11 cellular contexts compared by ENCODE assay signal in genomic region chr1:89952021-89952995, GRCh38. TPM values are rescaled to one million over a fixed set of nuclear protein-coding genes. Genes with fewer than 3 reads are reported as not detected.
DNase-seq lines count a peak whose midpoint lies in the region; ATAC-seq and TF ChIP-seq lines count a peak whose summit lies in the region.
"Had no signal": no experiment of that assay in that cellular context is flagged by ENCODE, and none has a peak within 500 bp of the region (broad histone marks: within the 10 kb centered on the region; RNA-seq: fewer than 3 reads in every experiment).

No MANE protein-coding gene starts in this region.

- no peaks in the 10 kb centered on the region for H3K27me3 Mint-ChIP-seq in activated CD4-positive, alpha-beta T cell treated with anti-CD3 and anti-CD28 coated beads for 36 hours
- no peaks in the 10 kb centered on the region for H3K27me3 Mint-ChIP-seq in activated CD4-positive, alpha-beta T cell treated with anti-CD3 and anti-CD28 coated beads, Interleukin-2, amount 10 ng/mL, durations not matched to agents 7 days and 5 days
- no peaks in the 10 kb centered on the region for H3K27me3 Mint-ChIP-seq in activated T-helper 2 cell treated with anti-CD3 and anti-CD28 coated beads, Interferon-gamma antibody, Interleukin-2, Interleukin-4, amounts not matched to agents 10 μg/mL and 5 μg/mL and 100 μg/mL, durations not matched to agents 14 hours and 24 hours and 36 hours (ENCODE audit: low read depth)

- TF ChIP-seq CTCF in thyroid gland (IDR thresholded peaks at IDR 0.05): no peak
- TF ChIP-seq CTCF in adrenal gland (IDR thresholded peaks at IDR 0.05): no peak
- no peak for TF ChIP-seq CTCF in testis (IDR thresholded peaks at IDR 0.05)

- 87 to 93% methylated on average over 6 of the region's 6 CpGs for WGBS in esophagus, 2 donors
- 80 to 85% methylated on average over 6 of the region's 6 CpGs for WGBS in thyroid gland, 2 donors
- WGBS in adrenal gland, 4 donors: 81 to 89% (median 84%) methylated on average over 6 of the region's 6 CpGs
- 81 to 87% methylated on average over 6 of the region's 6 CpGs for WGBS in testis, 2 donors

- H3K27me3 ChIP-seq in Karpas-422 (ENCODE audit: low read length): no peaks in the 10 kb centered on the region
- H3K27me3 ChIP-seq in esophagus (ENCODE audit: control insufficient read depth in 1 of 2, insufficient read depth in 2 of 2, low read length in 2 of 2): no peaks in the 10 kb centered on the region
- H3K27me3 ChIP-seq in thyroid gland: no peaks in the 10 kb centered on the region
- H3K27me3 ChIP-seq in adrenal gland: no peaks in the 10 kb centered on the region
- no peaks in the 10 kb centered on the region for H3K27me3 ChIP-seq in testis

- H3K9me3 ChIP-seq in Karpas-422 (ENCODE audit: low read length): no peaks in the 10 kb centered on the region
- no peaks in the 10 kb centered on the region for H3K9me3 ChIP-seq in esophagus (ENCODE audit: control insufficient read depth in 2 of 2, insufficient read depth in 1 of 2, low read depth in 1 of 2, low read length in 1 of 2)
- H3K9me3 ChIP-seq in thyroid gland: no peaks in the 10 kb centered on the region
- no peaks in the 10 kb centered on the region for H3K9me3 ChIP-seq in adrenal gland (replicated peaks in 1 of 3)
- H3K9me3 ChIP-seq in testis: no peaks in the 10 kb centered on the region

- peaks cover 20% of the 10 kb centered on the region for H3K4me1 Mint-ChIP-seq in activated CD4-positive, alpha-beta T cell treated with anti-CD3 and anti-CD28 coated beads for 36 hours
- peaks cover 37% of the 10 kb centered on the region for H3K4me1 Mint-ChIP-seq in activated CD4-positive, alpha-beta T cell treated with anti-CD3 and anti-CD28 coated beads, Interleukin-2, amount 10 ng/mL, durations not matched to agents 7 days and 5 days
- H3K4me1 Mint-ChIP-seq in activated T-helper 2 cell treated with anti-CD3 and anti-CD28 coated beads, Interferon-gamma antibody, Interleukin-2, Interleukin-4, amounts not matched to agents 10 μg/mL and 5 μg/mL and 100 μg/mL, durations not matched to agents 14 hours and 24 hours and 36 hours (ENCODE audit: low read depth): peaks cover 24% of the 10 kb centered on the region

- POLR2A ChIA-PET in activated CD4-positive, alpha-beta T cell treated with anti-CD3 and anti-CD28 coated beads for 36 hours (lab: Charles Lee): interaction anchor here (0.6 kb wide), 1 partner anchor 240 kb away, joined by 3 read pairs; no protein-coding TSS in a partner anchor
- POLR2A ChIA-PET in activated CD4-positive, alpha-beta T cell treated with anti-CD3 and anti-CD28 coated beads, Interleukin-2, amount 10 ng/mL, durations not matched to agents 7 days and 5 days (lab: Charles Lee): interaction anchor here (0.7 kb wide), 1 partner anchor 62 kb away, joined by 3 read pairs; no protein-coding TSS in a partner anchor

- H3K27ac Mint-ChIP-seq in activated CD4-positive, alpha-beta T cell treated with anti-CD3 and anti-CD28 coated beads for 36 hours: no peak overlapping the region
- H3K27ac Mint-ChIP-seq in activated CD4-positive, alpha-beta T cell treated with anti-CD3 and anti-CD28 coated beads, Interleukin-2, amount 10 ng/mL, durations not matched to agents 7 days and 5 days: no peak overlapping the region
- no peak overlapping the region for H3K27ac Mint-ChIP-seq in activated T-helper 2 cell treated with anti-CD3 and anti-CD28 coated beads, Interferon-gamma antibody, Interleukin-2, Interleukin-4, amounts not matched to agents 10 μg/mL and 5 μg/mL and 100 μg/mL, durations not matched to agents 14 hours and 24 hours and 36 hours

- CTCF ChIA-PET in activated CD4-positive, alpha-beta T cell treated with anti-CD3 and anti-CD28 coated beads for 36 hours (lab: Charles Lee): interaction anchor here (0.6 kb wide), 1 partner anchor 362 kb away, joined by 3 read pairs; no protein-coding TSS in a partner anchor
- CTCF ChIA-PET in activated CD4-positive, alpha-beta T cell treated with anti-CD3 and anti-CD28 coated beads, Interleukin-2, amount 10 ng/mL, durations not matched to agents 7 days and 5 days (lab: Charles Lee): no interaction called here

- no peaks in the 10 kb centered on the region for H3K79me2 ChIP-seq in Karpas-422 (ENCODE audit: low read length)

- H3K36me3 ChIP-seq in Karpas-422 (ENCODE audit: insufficient read depth, low read length) (no peaks in the 10 kb centered on the region), esophagus (ENCODE audit: control insufficient read depth in 2 of 2, insufficient read depth in 2 of 2, low read length in 1 of 2) (no peaks in the 10 kb centered on the region), thyroid gland (no peaks in the 10 kb centered on the region), adrenal gland (replicated peaks in 1 of 2) (no peaks in the 10 kb centered on the region), testis (ENCODE audit: low read depth, missing control alignments) (no peaks in the 10 kb centered on the region)

- ATAC-seq in activated CD4-positive, alpha-beta T cell treated with anti-CD3 and anti-CD28 coated beads for 36 hours: peak; percentile 17

- peaks cover 50% of the 10 kb centered on the region for H3K4me1 ChIP-seq in Karpas-422 (ENCODE audit: low read length)
- peaks cover 0 to 2% of the 10 kb centered on the region in 2 donors for H3K4me1 ChIP-seq in esophagus (ENCODE audit: control insufficient read depth in 2 of 2, insufficient read depth in 2 of 2, low read length in 1 of 2)
- H3K4me1 ChIP-seq in thyroid gland: peaks cover 19 to 21% of the 10 kb centered on the region in 2 donors
- H3K4me1 ChIP-seq in adrenal gland (replicated peaks in 1 of 2): no peaks in the 10 kb centered on the region
- peaks cover 4% of the 10 kb centered on the region for H3K4me1 ChIP-seq in testis

- H3K9ac ChIP-seq in Karpas-422 (ENCODE audit: low read length): no peak overlapping the region

- H3K36me3 Mint-ChIP-seq in activated CD4-positive, alpha-beta T cell treated with anti-CD3 and anti-CD28 coated beads for 36 hours (ENCODE audit: low read depth): no peaks in the 10 kb centered on the region
- H3K36me3 Mint-ChIP-seq in activated CD4-positive, alpha-beta T cell treated with anti-CD3 and anti-CD28 coated beads, Interleukin-2, amount 10 ng/mL, durations not matched to agents 7 days and 5 days (ENCODE audit: low read depth): peaks cover 3% of the 10 kb centered on the region
- no peaks in the 10 kb centered on the region for H3K36me3 Mint-ChIP-seq in activated T-helper 2 cell treated with anti-CD3 and anti-CD28 coated beads, Interferon-gamma antibody, Interleukin-2, Interleukin-4, amounts not matched to agents 10 μg/mL and 5 μg/mL and 100 μg/mL, durations not matched to agents 14 hours and 24 hours and 36 hours (ENCODE audit: low read depth)

- H3K27ac ChIP-seq in Karpas-422 (ENCODE audit: low read length) (peak overlapping the region; percentile 32; the same call in 1 of the 2 replicates), esophagus (ENCODE audit: low read depth in 2 of 2, low read length in 1 of 2) (peak overlapping the region; percentile 47 to 57), thyroid gland (peak overlapping the region; percentile 8 to 91 (median 47)), adrenal gland (no peak overlapping the region), testis (no peak overlapping the region)

- no peaks in the 10 kb centered on the region for H3K9me3 Mint-ChIP-seq in activated CD4-positive, alpha-beta T cell treated with anti-CD3 and anti-CD28 coated beads for 36 hours (ENCODE audit: low read depth)
- peaks cover 3% of the 10 kb centered on the region for H3K9me3 Mint-ChIP-seq in activated CD4-positive, alpha-beta T cell treated with anti-CD3 and anti-CD28 coated beads, Interleukin-2, amount 10 ng/mL, durations not matched to agents 7 days and 5 days
- H3K9me3 Mint-ChIP-seq in activated T-helper 2 cell treated with anti-CD3 and anti-CD28 coated beads, Interferon-gamma antibody, Interleukin-2, Interleukin-4, amounts not matched to agents 10 μg/mL and 5 μg/mL and 100 μg/mL, durations not matched to agents 14 hours and 24 hours and 36 hours: no peaks in the 10 kb centered on the region
- H3K9me3 Mint-ChIP-seq: T-helper 1 cell treated with Interleukin-12 subunit alpha and Interleukin-12 subunit beta and Interleukin-4 antibody, amounts not matched to agents 30 μg/mL and 1 μg/mL, for 36 hours had no signal

- DNase-seq in activated CD4-positive, alpha-beta T cell treated with anti-CD3 and anti-CD28 coated beads for 36 hours: no peak
- no peak for DNase-seq in activated CD4-positive, alpha-beta T cell treated with anti-CD3 and anti-CD28 coated beads, Interleukin-2, amount 10 ng/mL, durations not matched to agents 7 days and 5 days
- DNase-seq in Karpas-422: no peak
- no peak for DNase-seq in thyroid gland
- no peak for DNase-seq in adrenal gland
- DNase-seq in testis: no peak
- DNase-seq in activated T-helper 2 cell treated with anti-CD3 and anti-CD28 coated beads, Interferon-gamma antibody, Interleukin-2, Interleukin-4, amounts not matched to agents 10 μg/mL and 5 μg/mL and 100 μg/mL, durations not matched to agents 14 hours and 24 hours and 36 hours (ENCODE audit: low spot score): no peak
- DNase-seq: activated T-cell treated with anti-CD3 and anti-CD28 coated beads for 4 hours, retina had no signal

- TF ChIP-seq POLR2A in thyroid gland (IDR thresholded peaks at IDR 0.05): no peak
- TF ChIP-seq POLR2A in adrenal gland (IDR thresholded peaks at IDR 0.05): no peak
- TF ChIP-seq POLR2A in testis (IDR thresholded peaks at IDR 0.05): no peak

- H3K4me3 ChIP-seq in Karpas-422 (ENCODE audit: low read length) (no peak overlapping the region), esophagus (ENCODE audit: low read depth in 1 of 2, low read length in 2 of 2) (no peak overlapping the region), thyroid gland (replicated peaks in 1 of 3) (no peak overlapping the region), adrenal gland (no peak overlapping the region), testis (no peak overlapping the region)

- no peaks in the 10 kb centered on the region for H4K20me1 ChIP-seq in Karpas-422 (ENCODE audit: insufficient read depth, low read depth, low read length)

- H3K4me3 Mint-ChIP-seq in activated CD4-positive, alpha-beta T cell treated with anti-CD3 and anti-CD28 coated beads for 36 hours: no peak overlapping the region
- H3K4me3 Mint-ChIP-seq in activated CD4-positive, alpha-beta T cell treated with anti-CD3 and anti-CD28 coated beads, Interleukin-2, amount 10 ng/mL, durations not matched to agents 7 days and 5 days: no peak overlapping the region
- H3K4me3 Mint-ChIP-seq in activated T-helper 2 cell treated with anti-CD3 and anti-CD28 coated beads, Interferon-gamma antibody, Interleukin-2, Interleukin-4, amounts not matched to agents 10 μg/mL and 5 μg/mL and 100 μg/mL, durations not matched to agents 14 hours and 24 hours and 36 hours (ENCODE audit: low read depth): no peak overlapping the region
- H3K4me3 Mint-ChIP-seq: T-helper 1 cell treated with Interleukin-12 subunit alpha and Interleukin-12 subunit beta and Interleukin-4 antibody, amounts not matched to agents 30 μg/mL and 1 μg/mL, for 36 hours had no signal

- no peaks in the 10 kb centered on the region for H3K9me2 ChIP-seq in Karpas-422 (replicated peaks; ENCODE audit: insufficient read depth, low read length)

- peak overlapping the region; percentile 47 for H3K4me2 ChIP-seq in Karpas-422 (ENCODE audit: low read depth, low read length, poor library complexity, severe bottlenecking)

- intact Hi-C loops in activated CD4-positive, alpha-beta T cell treated with anti-CD3 and anti-CD28 coated beads for 36 hours (cut with DNase I, micrococcal nuclease): no loop called here
- intact Hi-C loops in thyroid gland (cut with DNase I): loop anchor here (10.0 kb wide), 1 partner anchor 148 kb away; no protein-coding TSS in a partner anchor
- intact Hi-C loops in adrenal gland (cut with DNase I): no loop called here
- intact Hi-C loops in testis (cut with DNase I; ENCODE audit: low total_unique reads): no loop called here
- intact Hi-C loops in activated T-helper 2 cell treated with anti-CD3 and anti-CD28 coated beads, Interferon-gamma antibody, Interleukin-2, Interleukin-4, amounts not matched to agents 10 μg/mL and 5 μg/mL and 100 μg/mL, durations not matched to agents 14 hours and 24 hours and 36 hours (cut with micrococcal nuclease): loop anchor here (5.0 kb wide), 3 partner anchors 35 to 110 kb away; no protein-coding TSS in a partner anchor

- peak overlapping the region; percentile 89; the same call in 1 of the 2 replicates for H2AFZ ChIP-seq in Karpas-422 (ENCODE audit: low read length)

RNA-seq across cellular contexts. Expression of gene ZNF326, which starts 42.6 kb away (rescaled TPM):
- 10 to 100 TPM; 19.4 to 20.5 TPM for total RNA-seq in activated CD4-positive, alpha-beta T cell treated with anti-CD3 and anti-CD28 coated beads for 36 hours
- 10 to 100 TPM; 16.6 to 18.5 TPM for total RNA-seq in activated CD4-positive, alpha-beta T cell treated with anti-CD3 and anti-CD28 coated beads, Interleukin-2, amount 10 ng/mL, durations not matched to agents 7 days and 5 days
- 10.0 and 14.7 TPM in 2 replicates for total RNA-seq in Karpas-422 (2014; rRNA removed; shearing (Covaris generic); ENCODE audit: low replicate concordance)
- polyA plus RNA-seq in esophagus (10 to 100 TPM; 11.7 to 14.0 TPM), adrenal gland (10 to 100 TPM; 10.6 to 28.3 (median 18.3) TPM), testis (ENCODE audit: insufficient read depth, low read depth, low replicate concordance) (9.5 TPM)
- total RNA-seq in thyroid gland (10 to 100 TPM; 19.5 to 34.2 (median 21.5) TPM), adrenal gland (10 to 100 TPM in 6 of 8 donors, 1 to 10 TPM in 2; 4.1 to 19.1 (median 14.6) TPM), testis (10 to 100 TPM; 28.6 to 30.2 TPM)
- total RNA-seq in activated T-helper 2 cell treated with anti-CD3 and anti-CD28 coated beads, Interferon-gamma antibody, Interleukin-2, Interleukin-4, amounts not matched to agents 10 μg/mL and 5 μg/mL and 100 μg/mL, durations not matched to agents 14 hours and 24 hours and 36 hours: 32.8 and 33.1 TPM in 2 replicates

Comparison
In these comparisons a context has a peak if more than half of its experiments do, and no peak if none do; other contexts are left out.
1. H3K27ac ChIP-seq: peak in Karpas-422 (single experiment), esophagus (2 of 2) and thyroid gland (3 of 3); none in adrenal gland (0 of 5) and testis (0 of 2).
2. intact Hi-C loops: an anchor here in thyroid gland (10.0 kb wide) and activated T-helper 2 cell treated with anti-CD3 and anti-CD28 coated beads, Interferon-gamma antibody, Interleukin-2, Interleukin-4, amounts not matched to agents 10 μg/mL and 5 μg/mL and 100 μg/mL, durations not matched to agents 14 hours and 24 hours and 36 hours (5.0 kb wide); none called in activated CD4-positive, alpha-beta T cell treated with anti-CD3 and anti-CD28 coated beads for 36 hours, adrenal gland and testis.